In genomic region chr13:88979465-88980180, GRCh38 we compare ENCODE assay signal across 10 cellular contexts.
DNase-seq lines count a peak whose midpoint lies in the region; ATAC-seq and TF ChIP-seq lines count a peak whose summit lies in the region.
"Had no signal": no experiment of that assay in that cellular context is flagged by ENCODE, and none has a peak within 500 bp of the region (broad histone marks: within the 10 kb centered on the region; RNA-seq: fewer than 3 reads in every experiment).

No MANE protein-coding gene starts in this region.

- DNase-seq in SK-N-SH (peak; percentile 6), KBM-7 (peak; percentile 1), prostate gland (ENCODE audit: low spot score) (peak; percentile 41), COLO668 (lab: John Stamatoyannopoulos, UW; ENCODE audit: unreplicated experiment) (no peak), NCI-H187 (lab: John Stamatoyannopoulos, UW) (no peak)
- DNase-seq in effector memory CD8-positive, alpha-beta T cell: no peak
- DNase-seq in effector CD4-positive, alpha-beta T cell: no peak
- DNase-seq: NCI-H1694 treated with DMSO at 0.1 percent for 48 hours had no signal

- no peaks in the 10 kb centered on the region for H3K36me3 ChIP-seq in SK-N-SH (replicated peaks in 1 of 2; ENCODE audit: control insufficient read depth in 1 of 2, insufficient read depth in 2 of 2, low read length in 1 of 2)
- no peaks in the 10 kb centered on the region for H3K36me3 ChIP-seq in prostate gland

- WGBS in SK-N-SH (ENCODE audit: low lambda C conversion rate): 35% methylated on average over 7 of the region's 7 CpGs
- 43% methylated on average over 7 of the region's 7 CpGs for WGBS in prostate gland

- no peak overlapping the region for H3K4me3 ChIP-seq in SK-N-SH (ENCODE audit: low read depth in 2 of 2, low read length in 1 of 2)
- H3K4me3 ChIP-seq in prostate gland: no peak overlapping the region
- H3K4me3 ChIP-seq: smooth muscle cell had no signal

- intact Hi-C loops in prostate gland (cut with DNase I): no loop called here

- in situ Hi-C loops in KBM-7 (cut with MboI; ENCODE audit: low pct_unique_long_range_greater_than_20kb, low sequenced_read_pairs): no loop called here

- no peaks in the 10 kb centered on the region for H3K27me3 ChIP-seq in SK-N-SH (ENCODE audit: insufficient read depth)
- no peaks in the 10 kb centered on the region for H3K27me3 ChIP-seq in prostate gland (replicated peaks; ENCODE audit: insufficient read depth)

- H3K4me3 Mint-ChIP-seq in effector memory CD8-positive, alpha-beta T cell: no peak overlapping the region

- peaks cover 0 to 4% of the 10 kb centered on the region in 2 donors for H3K9me3 Mint-ChIP-seq in effector memory CD8-positive, alpha-beta T cell

- H3K4me1 Mint-ChIP-seq in effector memory CD8-positive, alpha-beta T cell (ENCODE audit: low read depth in 2 of 2): peaks cover 0 to 2% of the 10 kb centered on the region in 2 donors

- H3K4me2 ChIP-seq in SK-N-SH: no peak overlapping the region
- H3K4me2 ChIP-seq: smooth muscle cell had no signal

- H3K27ac Mint-ChIP-seq in effector memory CD8-positive, alpha-beta T cell: no peak overlapping the region

- H3K9ac ChIP-seq in SK-N-SH: no peak overlapping the region

- TF ChIP-seq CTCF in SK-N-SH (IDR thresholded peaks at IDR 0.05) (no peak), prostate gland (IDR thresholded peaks at IDR 0.05) (peak in 2 of 4 experiments; percentile 11 to 41)

- H3K79me2 ChIP-seq in SK-N-SH (ENCODE audit: insufficient read depth): no peaks in the 10 kb centered on the region

- no peaks in the 10 kb centered on the region for H3K4me1 ChIP-seq in SK-N-SH (ENCODE audit: control insufficient read depth in 1 of 2, insufficient read depth in 2 of 2, low read depth in 1 of 2, low read length in 1 of 2)
- H3K4me1 ChIP-seq in prostate gland (replicated peaks): no peaks in the 10 kb centered on the region

- TF ChIP-seq RAD21 in SK-N-SH (IDR thresholded peaks at IDR 0.05; ENCODE audit: low read length): peak; percentile 58

- no peaks in the 10 kb centered on the region for H3K9me3 ChIP-seq in SK-N-SH
- no peaks in the 10 kb centered on the region for H3K9me3 ChIP-seq in prostate gland

- no peak for TF ChIP-seq POLR2A in prostate gland (IDR thresholded peaks at IDR 0.05)

- no peaks in the 10 kb centered on the region for H3F3A ChIP-seq in SK-N-SH (replicated peaks; ENCODE audit: insufficient read depth)

- H3K27ac ChIP-seq in SK-N-SH (ENCODE audit: low read depth in 2 of 2, low read length in 1 of 2) (no peak overlapping the region), prostate gland (no peak overlapping the region)

- no peaks in the 10 kb centered on the region for H3K27me3 Mint-ChIP-seq in effector memory CD8-positive, alpha-beta T cell

- ATAC-seq in SK-N-SH treated with all-trans-retinoic acid at 6 μM for 48 hours: no peak
- peak; percentile 69 for ATAC-seq in effector memory CD8-positive, alpha-beta T cell (replicated peaks)

- H4K20me1 ChIP-seq in SK-N-SH (ENCODE audit: insufficient read depth): no peaks in the 10 kb centered on the region

- H2AFZ ChIP-seq in SK-N-SH (ENCODE audit: low read depth): no peak overlapping the region

- H3K36me3 Mint-ChIP-seq in effector memory CD8-positive, alpha-beta T cell (ENCODE audit: insufficient read depth): no peaks in the 10 kb centered on the region

- POLR2A ChIA-PET in SK-N-SH (lab: Yijun Ruan, JAX): no interaction called here

- CTCF ChIA-PET in SK-N-SH (lab: Yijun Ruan, JAX): no interaction called here

- no peaks in the 10 kb centered on the region for H3K9me2 ChIP-seq in SK-N-SH

- no peak for TF ChIP-seq EP300 in SK-N-SH (IDR thresholded peaks at IDR 0.05; ENCODE audit: borderline replicate concordance in 1 of 2, low read depth in 1 of 2, low read length in 1 of 2)

TF ChIP-seq in SK-N-SH, 30 proteins besides CTCF, POLR2A, EP300 and RAD21:
- TF ChIP-seq SMC3 (IDR thresholded peaks at IDR 0.05; ENCODE audit: low read depth, low read length) (peak; percentile 36; the same call in 1 of the 2 replicates), JUND (IDR thresholded peaks at IDR 0.05) (no peak)
TF ChIP-seq in SK-N-SH: peak in this region for 1.

TF ChIP-seq in SK-N-SH treated with all-trans-retinoic acid at 6 μM for 48 hours, 23 proteins besides CTCF, POLR2A, EP300 and RAD21:
- TF ChIP-seq TOX (CRISPR knock-in tag; IDR thresholded peaks at IDR 0.05; ENCODE audit: borderline replicate concordance) (no peak), TCF4 (CRISPR knock-in tag; IDR thresholded peaks at IDR 0.05; ENCODE audit: borderline replicate concordance) (no peak), PATZ1 (CRISPR knock-in tag; IDR thresholded peaks at IDR 0.05; ENCODE audit: borderline replicate concordance) (no peak), CSRNP3 (CRISPR knock-in tag; IDR thresholded peaks at IDR 0.05) (no peak)

Comparison
In these comparisons a context has a peak if more than half of its experiments do, and no peak if none do; other contexts are left out.
1. DNase-seq: peak in SK-N-SH (single experiment), KBM-7 (single experiment) and prostate gland (single experiment); none in effector memory CD8-positive, alpha-beta T cell (0 of 3), effector CD4-positive, alpha-beta T cell (single experiment), COLO668 (single experiment) and NCI-H187 (0 of 2).